ENCODE assay signal across 8 cellular contexts in genomic region chr22:22111267-22111751, GRCh38.
A peak's percentile ranks its signal among the peaks of the same experiment; 100 is the strongest.
DNase-seq lines count a peak whose midpoint lies in the region; ATAC-seq and TF ChIP-seq lines count a peak whose summit lies in the region.

No MANE protein-coding gene starts in this region.

- H3K9me3 Mint-ChIP-seq in CD8-positive, alpha-beta memory T cell: no peaks in the 10 kb centered on the region

- H3K9me3 ChIP-seq in trophoblast cell (ENCODE audit: insufficient read depth, low read depth, low read length): peaks cover 3% of the 10 kb centered on the region
- no peaks in the 10 kb centered on the region for H3K9me3 ChIP-seq in CD8-positive, alpha-beta memory T cell (ENCODE audit: low read length)

- H3K4me3 ChIP-seq in foreskin fibroblast (ENCODE audit: low read depth in 1 of 2, low read length in 2 of 2) (no peak overlapping the region), trophoblast cell (ENCODE audit: low read depth, low read length) (no peak overlapping the region)
- no peak overlapping the region for H3K4me3 ChIP-seq in CD8-positive, alpha-beta memory T cell (ENCODE audit: low read length)

- no peak overlapping the region for H2AK5ac ChIP-seq in trophoblast cell (ENCODE audit: low read length)

- H2AFZ ChIP-seq in trophoblast cell (ENCODE audit: insufficient read depth, low read length, poor library complexity): no peak overlapping the region

- H3K27ac Mint-ChIP-seq in CD8-positive, alpha-beta memory T cell: peak overlapping the region in 4 of 8 donors; percentile 70 to 89 (median 81)

- no peak overlapping the region for H3K18ac ChIP-seq in trophoblast cell (ENCODE audit: low read length)

- no peaks in the 10 kb centered on the region for H3K36me3 Mint-ChIP-seq in CD8-positive, alpha-beta memory T cell

- no peak overlapping the region for H2BK5ac ChIP-seq in trophoblast cell (ENCODE audit: low read depth, low read length, poor library complexity)

- no peak overlapping the region for H4K91ac ChIP-seq in trophoblast cell (ENCODE audit: low read depth, low read length)

- no peaks in the 10 kb centered on the region for H3K4me1 ChIP-seq in trophoblast cell (ENCODE audit: control insufficient read depth in 1 of 2, insufficient read depth in 2 of 2, low read length in 2 of 2)
- H3K4me1 ChIP-seq in CD8-positive, alpha-beta memory T cell (ENCODE audit: insufficient read depth, low read length): peaks cover 17% of the 10 kb centered on the region

- no peaks in the 10 kb centered on the region for H3K27me3 ChIP-seq in trophoblast cell (ENCODE audit: insufficient read depth, low read length)
- no peaks in the 10 kb centered on the region for H3K27me3 ChIP-seq in CD8-positive, alpha-beta memory T cell (ENCODE audit: insufficient read depth, low read length, poor library complexity, severe bottlenecking)

- H3K4me1 Mint-ChIP-seq in CD8-positive, alpha-beta memory T cell: peaks cover 10 to 21% (median 13%) of the 10 kb centered on the region in 3 donors

- H2BK12ac ChIP-seq in trophoblast cell (ENCODE audit: low read length): no peak overlapping the region

- H4K12ac ChIP-seq in trophoblast cell (ENCODE audit: low read depth, low read length): no peak overlapping the region

- POLR2A ChIA-PET in CD8-positive, alpha-beta memory T cell (lab: Charles Lee): no interaction called here

- no peak for TF ChIP-seq CTCF in foreskin fibroblast (IDR thresholded peaks at IDR 0.05; ENCODE audit: low read depth, low read length)

- H2BK120ac ChIP-seq in trophoblast cell (ENCODE audit: insufficient read depth, low read length, poor library complexity): no peak overlapping the region

- H3K9ac ChIP-seq in trophoblast cell (ENCODE audit: low read length): no peak overlapping the region

- no peak overlapping the region for H3K4ac ChIP-seq in trophoblast cell (ENCODE audit: low read depth, low read length)

- H3K79me2 ChIP-seq in trophoblast cell (ENCODE audit: control insufficient read depth, insufficient read depth, low read length, poor library complexity): no peaks in the 10 kb centered on the region

- no peak overlapping the region for H3K4me2 ChIP-seq in trophoblast cell (ENCODE audit: low read length)

- H3K79me1 ChIP-seq in trophoblast cell (ENCODE audit: low read length): no peaks in the 10 kb centered on the region

- CTCF ChIA-PET in CD8-positive, alpha-beta memory T cell (lab: Charles Lee): interaction anchor here (1.2 to 1.5 kb wide), 3 partner anchors 8 to 44 kb away, joined by 3 to 5 read pairs (median 3); no protein-coding TSS in a partner anchor

- H3K27ac ChIP-seq in trophoblast cell (ENCODE audit: low read depth, low read length): no peak overlapping the region
- H3K27ac ChIP-seq in CD8-positive, alpha-beta memory T cell (ENCODE audit: low read depth, low read length): no peak overlapping the region

- no peaks in the 10 kb centered on the region for H3K27me3 Mint-ChIP-seq in CD8-positive, alpha-beta memory T cell

- no peak overlapping the region for H3K23ac ChIP-seq in trophoblast cell (ENCODE audit: low read length)

- peak; percentile 69 for DNase-seq in HCEC 1CT
- DNase-seq in NCI-H226: peak; percentile 89
- DNase-seq in foreskin fibroblast: peak; percentile 48 to 59
- no peak for DNase-seq in NCI-H1694 treated with DMSO at 0.1 percent for 48 hours (lab: John Stamatoyannopoulos, UW)
- no peak for DNase-seq in trophoblast cell
- DNase-seq in HT-29 (ENCODE audit: low spot score): no peak
- DNase-seq in CD8-positive, alpha-beta memory T cell: no peak

- H3K36me3 ChIP-seq in trophoblast cell (ENCODE audit: control insufficient read depth in 1 of 2, insufficient read depth in 2 of 2, low read length in 2 of 2): no peaks in the 10 kb centered on the region
- no peaks in the 10 kb centered on the region for H3K36me3 ChIP-seq in CD8-positive, alpha-beta memory T cell (ENCODE audit: insufficient read depth, low read length)

- ATAC-seq in GM18511 (IDR thresholded peaks at IDR 0.05; ENCODE audit: unreplicated experiment): peak; percentile 80

- H3K4me3 Mint-ChIP-seq in CD8-positive, alpha-beta memory T cell: peak overlapping the region in 2 of 7 donors; percentile 10 to 37

- no peak overlapping the region for H3K14ac ChIP-seq in trophoblast cell (ENCODE audit: low read length)

- no peak overlapping the region for H4K8ac ChIP-seq in trophoblast cell (ENCODE audit: low read depth, low read length)

- no CpG with 5 or more reads among the region's 4 CpGs for WGBS in trophoblast cell (ENCODE audit: extremely low coverage, insufficient coverage, insufficient read length)

Comparison
In these comparisons a context has a peak if more than half of its experiments do, and no peak if none do; other contexts are left out.
1. DNase-seq: peak in HCEC 1CT (single experiment), NCI-H226 (single experiment) and foreskin fibroblast (2 of 2); none in NCI-H1694 treated with DMSO at 0.1 percent for 48 hours (single experiment), trophoblast cell (0 of 2), HT-29 (single experiment) and CD8-positive, alpha-beta memory T cell (0 of 5).